Comparison of ENCODE assay signal across 16 cellular contexts in genomic region chr20:62782149-62782892, GRCh38. TPM values are rescaled to one million over a fixed set of nuclear protein-coding genes. Genes with fewer than 3 reads are reported as not detected.
DNase-seq lines count a peak whose midpoint lies in the region; ATAC-seq, FAIRE-seq and TF ChIP-seq lines count a peak whose summit lies in the region.
"Had no signal": no experiment of that assay in that cellular context is flagged by ENCODE, and none has a peak within 500 bp of the region (broad histone marks: within the 10 kb centered on the region; RNA-seq: fewer than 3 reads in every experiment).

No MANE protein-coding gene starts in this region.

- intact Hi-C loops in K562 (cut with micrococcal nuclease): no loop called here

- H3K27ac ChIP-seq in K562 (ENCODE audit: extremely low read depth, low read depth, low read length): no peak overlapping the region
- H3K27ac ChIP-seq in neural progenitor cell: no peak overlapping the region
- H3K27ac ChIP-seq: A549, neutrophil, skin epidermis had no signal

- peaks cover 10% of the 10 kb centered on the region for H3F3A ChIP-seq in neural progenitor cell (ENCODE audit: low read depth)

- no peaks in the 10 kb centered on the region for H3K9me1 ChIP-seq in K562 (ENCODE audit: control insufficient read depth, insufficient read depth, low read length)

- H4K20me1 ChIP-seq in K562 (replicated peaks; ENCODE audit: control insufficient read depth, insufficient read depth, low read length) (no peaks in the 10 kb centered on the region), neural progenitor cell (ENCODE audit: low read depth) (no peaks in the 10 kb centered on the region)

- H3K4me3 Mint-ChIP-seq in neural progenitor cell: no peak overlapping the region
- H3K4me3 Mint-ChIP-seq: immature natural killer cell; stimulated activated naive B cell treated with anti-CD40 and anti-IgM and Interleukin-4, amounts not matched to agents 10 μg/mL and 1 μg/mL and 100 μg/mL, for 72 hours had no signal

- no peak overlapping the region for H3K4me2 ChIP-seq in K562 (ENCODE audit: insufficient read depth, low read length)
- no peak overlapping the region for H3K4me2 ChIP-seq in neural progenitor cell
- H3K4me2 ChIP-seq: A549 had no signal

- no peaks in the 10 kb centered on the region for H3K36me3 ChIP-seq in K562 (ENCODE audit: control insufficient read depth, insufficient read depth, low read length)
- H3K36me3 ChIP-seq in neural progenitor cell: no peaks in the 10 kb centered on the region
- H3K36me3 ChIP-seq: neutrophil had no signal

- peak; percentile 79 for ATAC-seq in K562
- ATAC-seq: stimulated activated naive B cell treated with anti-CD40 and anti-IgM and Interleukin-4, amounts not matched to agents 10 μg/mL and 1 μg/mL and 100 μg/mL, for 72 hours had no signal

- H3K27me3 ChIP-seq in K562 (ENCODE audit: control insufficient read depth in 2 of 2, insufficient read depth in 2 of 2, low read length in 2 of 2) (no peaks in the 10 kb centered on the region), neural progenitor cell (no peaks in the 10 kb centered on the region)
- H3K27me3 ChIP-seq: neutrophil had no signal

- peaks cover 24% of the 10 kb centered on the region for H3K4me1 Mint-ChIP-seq in neural progenitor cell

- FAIRE-seq in K562 (lab: Jason Lieb, UNC): peak; percentile 64
- FAIRE-seq: A549 had no signal

- CTCF ChIA-PET in K562 (lab: Yijun Ruan, JAX; ENCODE audit: low intra/inter-chr PET ratio): no interaction called here

- TF ChIP-seq EP300 in K562 (IDR thresholded peaks at IDR 0.05; ENCODE audit: low read length): no peak

- POLR2A ChIA-PET in K562 (lab: Yijun Ruan, JAX): interaction anchor here (0.6 to 0.7 kb wide), 3 partner anchors 12 to 213 kb away, joined by 3 read pairs; no protein-coding TSS in a partner anchor

- H2AFZ ChIP-seq in K562 (ENCODE audit: low read depth, low read length) (peak overlapping the region; percentile 12; the same call in 1 of the 2 replicates), neural progenitor cell (replicated peaks) (no peak overlapping the region)

- 38% methylated on average over 18 of the region's 18 CpGs for WGBS in K562 (ENCODE audit: insufficient coverage, low coverage, missing lambda C conversion rate)

- H3K9me3 Mint-ChIP-seq in neural progenitor cell: no peaks in the 10 kb centered on the region
- H3K9me3 Mint-ChIP-seq: immature natural killer cell had no signal

- peak; percentile 19 for DNase-seq in NCI-H146 (lab: John Stamatoyannopoulos, UW)
- no peak for DNase-seq in NCI-H146 treated with DMSO at 0.1 percent for 48 hours (lab: John Stamatoyannopoulos, UW; ENCODE audit: unreplicated experiment)
- DNase-seq in HFF-Myc (ENCODE audit: extremely low read depth, low read depth): no peak
- peak in 1 of 4 experiments; percentile 47 for DNase-seq in K562 (ENCODE audit: extremely low read depth in 1 of 4, low spot score in 3 of 4)
- DNase-seq in neural progenitor cell (ENCODE audit: low spot score): peak; percentile 48
- no peak for DNase-seq in iPS-NIHi7 (ENCODE audit: extremely low spot score)
- DNase-seq in stimulated activated CD4-positive, alpha-beta T cell treated with anti-CD3 and anti-CD28 coated beads, Interleukin-1b, Interleukin-23, amount 100 ng/mL, for 48 hours: no peak
- DNase-seq in activated effector memory CD4-positive, alpha-beta T cell treated with anti-CD3 and anti-CD28 coated beads, Interleukin-2, amount 50 U/mL, for 16 hours: no peak
- DNase-seq: activated naive CD4-positive, alpha-beta T cell; effector CD4-positive, alpha-beta T cell; foreskin fibroblast; immature natural killer cell; stimulated activated naive B cell treated with anti-CD40 and anti-IgM and Interleukin-4, amounts not matched to agents 10 μg/mL and 1 μg/mL and 100 μg/mL, for 72 hours had no signal

- no peaks in the 10 kb centered on the region for H3K79me2 ChIP-seq in K562 (ENCODE audit: control insufficient read depth, insufficient read depth, low read length)
- H3K79me2 ChIP-seq in neural progenitor cell (ENCODE audit: low read depth): no peaks in the 10 kb centered on the region

- H3K4me1 ChIP-seq in K562 (replicated peaks in 1 of 2; ENCODE audit: control insufficient read depth in 2 of 2, insufficient read depth in 2 of 2, low read length in 2 of 2): peaks cover 0 to 39% of the 10 kb centered on the region in 2 experiments; a peak in 3 of 5 replicates
- H3K4me1 ChIP-seq in neural progenitor cell: peaks cover 17% of the 10 kb centered on the region
- H3K4me1 ChIP-seq: A549 had no signal

- in situ Hi-C loops in K562 (cut with MboI): no loop called here

- no peaks in the 10 kb centered on the region for H3K36me3 Mint-ChIP-seq in neural progenitor cell
- H3K36me3 Mint-ChIP-seq: immature natural killer cell; stimulated activated naive B cell treated with anti-CD40 and anti-IgM and Interleukin-4, amounts not matched to agents 10 μg/mL and 1 μg/mL and 100 μg/mL, for 72 hours had no signal

- H3K4me3 ChIP-seq in HFF-Myc (replicated peaks; ENCODE audit: low read depth, low read length) (no peak overlapping the region), K562 (no peak overlapping the region), neural progenitor cell (no peak overlapping the region)
- H3K4me3 ChIP-seq: A549, skin epidermis had no signal

- H3K9me3 ChIP-seq in K562 (replicated peaks; ENCODE audit: control insufficient read depth, insufficient read depth, low read depth, low read length) (no peaks in the 10 kb centered on the region), neural progenitor cell (ENCODE audit: low read depth) (no peaks in the 10 kb centered on the region)
- H3K9me3 ChIP-seq: A549, neutrophil had no signal

- H3K27ac Mint-ChIP-seq in neural progenitor cell: peak overlapping the region; percentile 34
- H3K27ac Mint-ChIP-seq: immature natural killer cell had no signal

- peaks cover 3% of the 10 kb centered on the region for H3K27me3 Mint-ChIP-seq in neural progenitor cell (ENCODE audit: insufficient read depth, low read depth)
- H3K27me3 Mint-ChIP-seq: stimulated activated naive B cell treated with anti-CD40 and anti-IgM and Interleukin-4, amounts not matched to agents 10 μg/mL and 1 μg/mL and 100 μg/mL, for 72 hours had no signal

- TF ChIP-seq CTCF in HFF-Myc (IDR thresholded peaks at IDR 0.05; ENCODE audit: low read depth, low read length, missing control alignments) (peak; percentile 18), K562 (IDR thresholded peaks at IDR 0.05 in 2 of 3, conservative IDR thresholded peaks at IDR 0.05 in 1 of 3; ENCODE audit: insufficient read depth in 2 of 3, low read depth in 1 of 3, low read length in 3 of 3) (peak; percentile 49 to 58 (median 52); a peak in 4 of 6 replicates), neural progenitor cell (IDR thresholded peaks at IDR 0.05) (peak; percentile 27)

- TF ChIP-seq POLR2A in K562 (conservative IDR thresholded peaks at IDR 0.05): no peak

- no TSS peak for BruUV-seq in K562 (replicated peaks; lab: Mats Ljungman, UMichigan)

- H3K9ac ChIP-seq in K562 (ENCODE audit: insufficient read depth in 1 of 2, low read depth in 2 of 2, low read length in 2 of 2) (no peak overlapping the region), neural progenitor cell (no peak overlapping the region)

- TF ChIP-seq RAD21 in K562 (CRISPR knock-in tag; conservative IDR thresholded peaks at IDR 0.05 in 1 of 2, IDR thresholded peaks at IDR 0.05 in 1 of 2): peak in 1 of 2 experiments; percentile 43; a peak in 1 of 4 replicates

RNA-seq across cellular contexts. Expression of gene MRGBP, which starts 14.0 kb away (rescaled TPM):
- total RNA-seq in K562 (2011; cell fraction: chromatin; rRNA removed; ENCODE audit: low replicate concordance): 11.0 and 21.6 TPM in 2 replicates
- 16.4 and 17.2 TPM in 2 replicates for total RNA-seq in K562 (2011; cell fraction: nucleolus; rRNA removed)
- 12.8 and 15.0 TPM in 2 replicates for total RNA-seq in K562 (2011; cell fraction: nucleoplasm; rRNA removed)
- 31.3 and 37.0 TPM in 2 replicates for total RNA-seq in K562 (2014; rRNA removed)
- 18.1 TPM in 2 replicates for total RNA-seq in K562 (2014; rRNA removed; fragmentation: Illumina TruSeq; extraction: Trizol)
- total RNA-seq in K562 (2015; rRNA removed; fragmentation: Illumina TruSeq; extraction: Trizol): 25.2 and 25.7 TPM in 2 replicates
- 25.1 and 26.1 TPM in 2 replicates for total RNA-seq in K562 (2021)
- 18.7 and 20.7 TPM in 2 replicates for polyA plus RNA-seq in K562 (2011; rRNA removed)
- polyA plus RNA-seq in K562 (2011; cell fraction: cytosol; rRNA removed): 20.8 and 28.5 TPM in 2 replicates
- polyA plus RNA-seq in K562 (2011; cell fraction: nucleus; rRNA removed): 27.0 and 39.1 TPM in 2 replicates
- polyA plus RNA-seq in K562 (2012): 14.8 and 21.7 TPM in 2 replicates
- polyA plus RNA-seq in K562 (2014; fragmentation: Illumina TruSeq; extraction: Trizol): 18.4 and 21.0 TPM in 2 replicates
- 1 to 10 TPM; 1.9 to 2.8 TPM for polyA plus RNA-seq in K562 (2014; fragmentation: Nextera tagmentation; extraction: Ambion mirVana)
- polyA plus RNA-seq in K562 (2014; rRNA removed): 26.3 and 26.7 TPM in 2 replicates
- 12.7 and 15.7 TPM in 2 replicates for polyA minus RNA-seq in K562 (2011; rRNA and poly(A)+ RNA removed)
- polyA minus RNA-seq in K562 (2011; cell fraction: cytosol; rRNA and poly(A)+ RNA removed): 9.6 and 11.5 TPM in 2 replicates
- polyA minus RNA-seq in K562 (2011; cell fraction: nucleus; rRNA and poly(A)+ RNA removed): 9.4 and 12.2 TPM in 2 replicates
- 14.0 and 18.1 TPM in 2 replicates for total RNA-seq in neural progenitor cell (ENCODE audit: low replicate concordance)

RNA-seq across cellular contexts. Expression of gene OGFR, which starts 22.3 kb away (rescaled TPM):
- 16.5 and 43.5 TPM in 2 replicates for total RNA-seq in K562 (2011; cell fraction: chromatin; rRNA removed; ENCODE audit: low replicate concordance)
- total RNA-seq in K562 (2011; cell fraction: nucleolus; rRNA removed): 33.8 and 38.4 TPM in 2 replicates
- 22.4 and 24.6 TPM in 2 replicates for total RNA-seq in K562 (2011; cell fraction: nucleoplasm; rRNA removed)
- 56.3 and 56.5 TPM in 2 replicates for total RNA-seq in K562 (2014; rRNA removed)
- 8.9 and 10.3 TPM in 2 replicates for total RNA-seq in K562 (2014; rRNA removed; fragmentation: Illumina TruSeq; extraction: Trizol)
- total RNA-seq in K562 (2015; rRNA removed; fragmentation: Illumina TruSeq; extraction: Trizol): 17.5 and 18.7 TPM in 2 replicates
- total RNA-seq in K562 (2021): 33.1 and 36.5 TPM in 2 replicates
- 23.3 and 25.4 TPM in 2 replicates for polyA plus RNA-seq in K562 (2011; rRNA removed)
- polyA plus RNA-seq in K562 (2011; cell fraction: cytosol; rRNA removed): 15.8 and 36.7 TPM in 2 replicates
- 32.3 and 48.8 TPM in 2 replicates for polyA plus RNA-seq in K562 (2011; cell fraction: nucleus; rRNA removed)
- 21.1 and 26.0 TPM in 2 replicates for polyA plus RNA-seq in K562 (2012)
- polyA plus RNA-seq in K562 (2014; fragmentation: Illumina TruSeq; extraction: Trizol): 16.6 and 22.0 TPM in 2 replicates
- under 1 TPM; 0.39 TPM for polyA plus RNA-seq in K562 (2014; fragmentation: Nextera tagmentation; extraction: Ambion mirVana)
- 34.2 and 36.7 TPM in 2 replicates for polyA plus RNA-seq in K562 (2014; rRNA removed)
- polyA minus RNA-seq in K562 (2011; rRNA and poly(A)+ RNA removed): 17.7 and 23.1 TPM in 2 replicates
- 19.9 and 22.3 TPM in 2 replicates for polyA minus RNA-seq in K562 (2011; cell fraction: cytosol; rRNA and poly(A)+ RNA removed)
- 8.8 and 9.7 TPM in 2 replicates for polyA minus RNA-seq in K562 (2011; cell fraction: nucleus; rRNA and poly(A)+ RNA removed)
- total RNA-seq in neural progenitor cell (ENCODE audit: low replicate concordance): 7.0 and 23.9 TPM in 2 replicates

RNA-seq across cellular contexts. Expression of gene COL9A3, which starts 34.5 kb away (rescaled TPM):
- 2.5 and 7.3 TPM in 2 replicates for total RNA-seq in K562 (2011; cell fraction: chromatin; rRNA removed; ENCODE audit: low replicate concordance)
- total RNA-seq in K562 (2011; cell fraction: nucleolus; rRNA removed): 4.0 and 4.9 TPM in 2 replicates
- 2.8 and 4.0 TPM in 2 replicates for total RNA-seq in K562 (2011; cell fraction: nucleoplasm; rRNA removed)
- 0.77 and 1.9 TPM in 2 replicates for total RNA-seq in K562 (2014; rRNA removed)
- 0.18 and 0.51 TPM in 2 replicates for total RNA-seq in K562 (2014; rRNA removed; fragmentation: Illumina TruSeq; extraction: Trizol)
- 0.98 and 1.4 TPM in 2 replicates for total RNA-seq in K562 (2015; rRNA removed; fragmentation: Illumina TruSeq; extraction: Trizol)
- total RNA-seq in K562 (2021): 1.3 and 1.7 TPM in 2 replicates
- polyA plus RNA-seq in K562 (2011; rRNA removed): 1.3 and 2.5 TPM in 2 replicates
- polyA plus RNA-seq in K562 (2011; cell fraction: cytosol; rRNA removed): 1.7 and 1.9 TPM in 2 replicates
- polyA plus RNA-seq in K562 (2011; cell fraction: nucleus; rRNA removed): 12.1 and 20.8 TPM in 2 replicates
- polyA plus RNA-seq in K562 (2012): 2.0 and 3.0 TPM in 2 replicates
- polyA plus RNA-seq in K562 (2014; fragmentation: Illumina TruSeq; extraction: Trizol): 0.48 and 0.76 TPM in 2 replicates
- under 1 TPM in 1 of 2 experiments, not detected in 1; 0.14 TPM for polyA plus RNA-seq in K562 (2014; fragmentation: Nextera tagmentation; extraction: Ambion mirVana)
- polyA plus RNA-seq in K562 (2014; rRNA removed): 3.0 and 3.6 TPM in 2 replicates
- polyA minus RNA-seq in K562 (2011; rRNA and poly(A)+ RNA removed): 0.35 and 0.87 TPM in 2 replicates
- polyA minus RNA-seq in K562 (2011; cell fraction: cytosol; rRNA and poly(A)+ RNA removed): 1.3 TPM in 1 of 2 replicates, not detected in the other
- polyA minus RNA-seq in K562 (2011; cell fraction: nucleus; rRNA and poly(A)+ RNA removed): 1.2 and 2.3 TPM in 2 replicates
- 10.5 and 34.8 TPM in 2 replicates for total RNA-seq in neural progenitor cell (ENCODE audit: low replicate concordance)

Comparison
In these comparisons a context has a peak if more than half of its experiments do, and no peak if none do; other contexts are left out.
1. DNase-seq: peak in NCI-H146 (single experiment) and neural progenitor cell (single experiment); none in NCI-H146 treated with DMSO at 0.1 percent for 48 hours (single experiment), HFF-Myc (single experiment), iPS-NIHi7 (single experiment), stimulated activated CD4-positive, alpha-beta T cell treated with anti-CD3 and anti-CD28 coated beads, Interleukin-1b, Interleukin-23, amount 100 ng/mL, for 48 hours (single experiment) and activated effector memory CD4-positive, alpha-beta T cell treated with anti-CD3 and anti-CD28 coated beads, Interleukin-2, amount 50 U/mL, for 16 hours (single experiment).
2. Peak in every context shown above with its lines, with median percentiles within 50 percentile points of each other: CTCF ChIP-seq.